ENCODE assay signal across 8 cellular contexts in genomic region chr5:42423285-42424152, GRCh38. TPM values are rescaled to one million over a fixed set of nuclear protein-coding genes. Genes with fewer than 3 reads are reported as not detected.
A peak's percentile ranks its signal among the peaks of the same experiment; 100 is the strongest.
DNase-seq lines count a peak whose midpoint lies in the region; ATAC-seq, FAIRE-seq and TF ChIP-seq lines count a peak whose summit lies in the region.

GHR (plus strand) TSS chr5:42423439; CDS start chr5:42565875, 142,436 bp downstream.

- no peaks in the 10 kb centered on the region for H3K27me3 ChIP-seq in IMR-90 (ENCODE audit: control insufficient read depth, insufficient read depth, low read length)
- no peaks in the 10 kb centered on the region for H3K27me3 ChIP-seq in colonic mucosa
- peaks cover 0 to 7% of the 10 kb centered on the region in 2 donors for H3K27me3 ChIP-seq in small intestine (ENCODE audit: control insufficient read depth in 2 of 2, insufficient read depth in 2 of 2, low read length in 2 of 2)

- no peaks in the 10 kb centered on the region for H3K4me1 ChIP-seq in IMR-90 (ENCODE audit: control insufficient read depth, insufficient read depth, low read length)
- no peaks in the 10 kb centered on the region for H3K4me1 ChIP-seq in colonic mucosa
- H3K4me1 ChIP-seq in small intestine (ENCODE audit: control insufficient read depth in 2 of 2, insufficient read depth in 1 of 2, low read depth in 1 of 2, low read length in 1 of 2): no peaks in the 10 kb centered on the region

- TF ChIP-seq POLR2A in IMR-90 (IDR thresholded peaks at IDR 0.05; ENCODE audit: low read depth, low read length): no peak

- H3K4me3 ChIP-seq in IMR-90 (ENCODE audit: insufficient read depth, low read depth, low read length) (peak within 1 kb of the TSS; percentile 63), colonic mucosa (peak within 1 kb of the TSS; percentile 58), small intestine (ENCODE audit: low read depth in 1 of 2, low read length in 2 of 2) (peak within 1 kb of the TSS; percentile 38 to 44)

- WGBS in IMR-90 (ENCODE audit: extremely low coverage in 2 of 2, insufficient read length in 1 of 2), 2 experiments: no CpG with 5 or more reads among the region's 60 CpGs
- 1 to 5% (median 1%) methylated on average over 54 to 60 of the region's 60 CpGs for WGBS in small intestine, 3 donors

- H3K27ac ChIP-seq in IMR-90 (ENCODE audit: insufficient read depth, low read length) (peak within 1 kb of the TSS; percentile 47), RWPE1 (no peak within 1 kb of the TSS; the same call in 1 of the 2 replicates), colonic mucosa (peak within 1 kb of the TSS; percentile 74), small intestine (ENCODE audit: low read depth in 1 of 2, low read length in 1 of 2) (peak within 1 kb of the TSS; percentile 21 to 73)

- H3K9me3 ChIP-seq in IMR-90 (ENCODE audit: control insufficient read depth, insufficient read depth, low read length) (no peaks in the 10 kb centered on the region), colonic mucosa (no peaks in the 10 kb centered on the region), small intestine (ENCODE audit: control insufficient read depth, low read depth) (no peaks in the 10 kb centered on the region)

- peak within 1 kb of the TSS; percentile 86 for H3K4me2 ChIP-seq in IMR-90 (ENCODE audit: low read depth, low read length)

- no peak within 1 kb of the TSS for H2BK120ac ChIP-seq in IMR-90 (ENCODE audit: low read depth, low read length)

- no peak within 1 kb of the TSS for H2BK15ac ChIP-seq in IMR-90 (ENCODE audit: low read depth, low read length)

- CTCF ChIA-PET in IMR-90 (lab: Yijun Ruan, JAX): interaction anchor here (0.5 to 1.5 kb wide), 4 partner anchors 28 to 159 kb away, joined by 3 to 4 read pairs (median 3); no protein-coding TSS in a partner anchor
- CTCF ChIA-PET in RWPE1 (lab: Yijun Ruan, JAX): interaction anchor here (0.6 to 2.2 kb wide), 8 partner anchors 13 to 942 kb away, joined by 3 to 12 read pairs (median 4); no protein-coding TSS in a partner anchor

- dilution Hi-C loops in IMR-90 (cut with HindIII; ENCODE audit: low sequenced_read_pairs, unreplicated experiment): no loop called here

- H3K36me3 ChIP-seq in IMR-90 (ENCODE audit: control insufficient read depth, insufficient read depth, low read length) (no peaks in the 10 kb centered on the region), colonic mucosa (no peaks in the 10 kb centered on the region), small intestine (ENCODE audit: control insufficient read depth in 2 of 2, insufficient read depth in 2 of 2, low read length in 2 of 2) (no peaks in the 10 kb centered on the region)

- H2BK20ac ChIP-seq in IMR-90 (ENCODE audit: low read depth, low read length): no peak within 1 kb of the TSS

- BruUV-seq in IMR-90 (replicated peaks; lab: Mats Ljungman, UMichigan): no TSS peak

- DNase-seq in EH (ENCODE audit: low read depth) (peak; percentile 89), IMR-90 (peak; percentile 88), RWPE1 (ENCODE audit: low spot score) (peak; percentile 75), colonic mucosa (peak; percentile 83), islet precursor cell (peak; percentile 96), small intestine (peak; percentile 59), KG1 (lab: John Stamatoyannopoulos, UW) (no peak)

- no peaks in the 10 kb centered on the region for H4K20me1 ChIP-seq in IMR-90 (ENCODE audit: insufficient read depth, low read length)

- H2AK5ac ChIP-seq in IMR-90 (ENCODE audit: low read depth, low read length): no peak within 1 kb of the TSS

- peak; percentile 57 for TF ChIP-seq RAD21 in IMR-90 (IDR thresholded peaks at IDR 0.05; ENCODE audit: low read length)

- no peak for FAIRE-seq in small intestine (lab: Jason Lieb, UNC)

- H3K79me1 ChIP-seq in IMR-90 (ENCODE audit: low read depth in 1 of 2, low read length in 2 of 2): no peaks in the 10 kb centered on the region

- no peaks in the 10 kb centered on the region for H3K9me1 ChIP-seq in IMR-90 (ENCODE audit: insufficient read depth, low read length)

- H3K4ac ChIP-seq in IMR-90 (ENCODE audit: low read depth, low read length): 0 out of 2 replicates have a peak within 1 kb of the TSS, but pooled peaks have one; percentile 7

- H2AFZ ChIP-seq in IMR-90 (replicated peaks; ENCODE audit: low read length, poor library complexity): peak within 1 kb of the TSS; percentile 93

- POLR2A ChIA-PET in IMR-90 (lab: Charles Lee; ENCODE audit: unreplicated experiment) (no interaction called here), RWPE1 (lab: Yijun Ruan, JAX; ENCODE audit: low non-redundant PET) (no interaction called here)

- H4K5ac ChIP-seq in IMR-90 (ENCODE audit: low read depth, low read length): no peak within 1 kb of the TSS

- H2BK5ac ChIP-seq in IMR-90 (ENCODE audit: low read depth, low read length, poor library complexity, severe bottlenecking): no peak within 1 kb of the TSS

- H4K91ac ChIP-seq in IMR-90 (ENCODE audit: insufficient read depth, low read depth, low read length): no peak within 1 kb of the TSS

- H3K56ac ChIP-seq in IMR-90 (ENCODE audit: extremely low read depth, insufficient read depth, low read length): no peak within 1 kb of the TSS

- H3K18ac ChIP-seq in IMR-90 (ENCODE audit: low read depth, low read length): no peak within 1 kb of the TSS; the same call in 1 of the 2 replicates

- H3K9ac ChIP-seq in IMR-90 (ENCODE audit: low read depth, low read length): peak within 1 kb of the TSS; percentile 47
- H3K9ac ChIP-seq in colonic mucosa (ENCODE audit: low read depth in 2 of 2, low read length in 2 of 2): peak within 1 kb of the TSS in 1 of 2 donors; percentile 48

- intact Hi-C loops in IMR-90 (cut with micrococcal nuclease): loop anchor here (1.0 to 5.0 kb wide), 3 partner anchors 160 to 464 kb away; no protein-coding TSS in a partner anchor
- intact Hi-C loops in colonic mucosa (cut with DNase I): loop anchor here (5.0 to 10.0 kb wide), 2 partner anchors 159 to 351 kb away; no protein-coding TSS in a partner anchor

- H2AK9ac ChIP-seq in IMR-90 (replicated peaks; ENCODE audit: low read depth, low read length, poor library complexity): no peak within 1 kb of the TSS

- H3K14ac ChIP-seq in IMR-90 (replicated peaks; ENCODE audit: low read depth, low read length): no peak within 1 kb of the TSS

- in situ Hi-C loops in IMR-90 (cut with MboI; ENCODE audit: low sequenced_read_pairs): no loop called here

- peak within 1 kb of the TSS in 1 of 2 experiments; percentile 54; a peak in 1 of 4 replicates for H4K8ac ChIP-seq in IMR-90 (ENCODE audit: low read depth in 2 of 2, low read length in 2 of 2)

- H3K23ac ChIP-seq in IMR-90 (ENCODE audit: low read depth, low read length): no peak within 1 kb of the TSS

- ATAC-seq in GM21515 (IDR thresholded peaks at IDR 0.05; ENCODE audit: unreplicated experiment) (peak; percentile 79), IMR-90 (ENCODE audit: low read depth) (peak; percentile 98)

- TF ChIP-seq CTCF in IMR-90 (conservative IDR thresholded peaks at IDR 0.05; ENCODE audit: low read depth, low read length) (peak; percentile 84), RWPE1 (conservative IDR thresholded peaks at IDR 0.05; ENCODE audit: low read depth) (peak; percentile 76), colonic mucosa (IDR thresholded peaks at IDR 0.05) (peak; percentile 61)

TF ChIP-seq in IMR-90, 13 proteins besides CTCF, POLR2A, EP300 and RAD21:
- TF ChIP-seq MAZ (IDR thresholded peaks at IDR 0.05; ENCODE audit: borderline replicate concordance, low read depth, low read length) (peak; percentile 31; the same call in 1 of the 2 replicates), RCOR1 (IDR thresholded peaks at IDR 0.05; ENCODE audit: insufficient replicate concordance, low read length) (peak; percentile 45), CHD1 (IDR thresholded peaks at IDR 0.05; ENCODE audit: low read depth, low read length) (no peak), NFE2L2 (IDR thresholded peaks at IDR 0.05; ENCODE audit: low read depth, low read length) (no peak), SMC3 (IDR thresholded peaks at IDR 0.05; ENCODE audit: low read depth, low read length) (peak; percentile 33)

RNA-seq across cellular contexts. Expression of gene GHR, which starts in this region (rescaled TPM):
- 1.1 TPM in 2 replicates for total RNA-seq in IMR-90 (2012; rRNA removed)
- polyA plus RNA-seq in IMR-90 (2012; rRNA removed): 0.36 and 0.49 TPM in 2 replicates
- polyA plus RNA-seq in IMR-90 (2012; cell fraction: cytosol; rRNA removed): 0.10 TPM in 2 replicates
- polyA plus RNA-seq in IMR-90 (2012; cell fraction: nucleus; rRNA removed; ENCODE audit: low replicate concordance): 0.12 and 0.58 TPM in 2 replicates
- 1 to 10 TPM; 2.4 to 6.8 TPM for total RNA-seq in colonic mucosa
- polyA plus RNA-seq in small intestine: 1 to 10 TPM in 1 of 3 donors, under 1 TPM in 2; 0.22 to 1.9 (median 0.81) TPM
